In the genomic region with DNA sequence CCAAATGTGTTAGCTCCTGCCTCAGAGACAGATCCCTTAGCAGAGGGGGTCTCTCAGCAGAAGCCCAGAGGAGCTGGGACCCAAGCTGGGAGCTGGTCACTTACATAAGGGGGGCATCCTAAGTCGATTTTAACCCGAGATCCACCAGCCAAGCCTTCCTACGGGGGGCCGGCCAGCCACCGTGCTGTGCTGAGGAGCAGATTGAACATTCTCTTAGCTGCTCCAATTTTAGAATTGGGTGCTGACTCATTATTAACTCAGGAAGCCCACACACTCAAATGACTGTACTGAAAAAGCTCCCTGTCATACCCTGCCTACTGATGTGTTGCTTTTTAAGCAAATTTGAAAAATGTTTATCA, we compare ENCODE assay signal across 8 cellular contexts.
DNase-seq lines count a peak whose midpoint lies in the region; ATAC-seq, FAIRE-seq and TF ChIP-seq lines count a peak whose summit lies in the region.
"Not testable (repeated sequence)": the region's sequence is repeated elsewhere in the genome, so short reads cannot be mapped to it uniquely, and the experiment has no call there.

No MANE protein-coding gene starts in this region.

- not testable (repeated sequence) for H3K9me2 ChIP-seq in SU-DHL-6 (replicated peaks; ENCODE audit: insufficient read depth, low read length)

- not testable (repeated sequence) for H3K27me3 ChIP-seq in A673 (replicated peaks; ENCODE audit: insufficient read depth, low read depth, low read length, poor library complexity); SU-DHL-6 (ENCODE audit: low read length); astrocyte (ENCODE audit: insufficient read depth, low read length); psoas muscle (ENCODE audit: insufficient read depth in 3 of 3, low read length in 2 of 3)

- not testable (repeated sequence) for TF ChIP-seq CTCF in A673 (conservative IDR thresholded peaks at IDR 0.05; ENCODE audit: low read depth, low read length); HFFc6 (IDR thresholded peaks at IDR 0.05); SU-DHL-6 (IDR thresholded peaks at IDR 0.05; ENCODE audit: insufficient read depth, low read length, poor library complexity, severe bottlenecking); astrocyte (IDR thresholded peaks at IDR 0.05; ENCODE audit: insufficient read depth, low read depth, low read length); psoas muscle (IDR thresholded peaks at IDR 0.05)

- intact Hi-C loops in A673 (cut with micrococcal nuclease; ENCODE audit: unreplicated experiment); Right ventricle myocardium superior (cut with DNase I); psoas muscle (cut with DNase I): not testable (repeated sequence)

- not testable (repeated sequence) for H3K9me3 Mint-ChIP-seq in HFFc6; astrocyte (ENCODE audit: unreplicated experiment)

- H2AFZ ChIP-seq in SU-DHL-6 (ENCODE audit: low read depth, low read length, severe bottlenecking); astrocyte (ENCODE audit: low read depth, low read length): not testable (repeated sequence)

- H3K36me3 Mint-ChIP-seq in HFFc6 (ENCODE audit: low read depth); astrocyte (ENCODE audit: low read depth, unreplicated experiment): not testable (repeated sequence)

- ATAC-seq in GM18867 (IDR thresholded peaks at IDR 0.05; ENCODE audit: unreplicated experiment) (peak; percentile 75), HG03521 (IDR thresholded peaks at IDR 0.05; ENCODE audit: unreplicated experiment) (peak; percentile 46), Right ventricle myocardium superior (ENCODE audit: poor library complexity) (peak; percentile 41), psoas muscle (peak; percentile 42 to 63 (median 51))

- H3F3A ChIP-seq in SU-DHL-6 (ENCODE audit: insufficient read depth): not testable (repeated sequence)

- H3K4me3 ChIP-seq in A673 (ENCODE audit: low read depth, low read length, poor library complexity, severe bottlenecking) (peak overlapping the region; percentile 19), SU-DHL-6 (ENCODE audit: insufficient read depth, low read length, poor library complexity, severe bottlenecking) (peak overlapping the region; percentile 30), astrocyte (ENCODE audit: insufficient read depth, low read depth, low read length) (peak overlapping the region; percentile 72), psoas muscle (peak overlapping the region; percentile 59)

- not testable (repeated sequence) for H3K27me3 Mint-ChIP-seq in HFFc6 (ENCODE audit: insufficient read depth); astrocyte (ENCODE audit: low read depth, unreplicated experiment)

- H3K9ac ChIP-seq in SU-DHL-6 (ENCODE audit: low read length): peak overlapping the region; percentile 37; the same call in 1 of the 2 replicates
- peak overlapping the region; percentile 93 for H3K9ac ChIP-seq in astrocyte (ENCODE audit: low read length)

- not testable (repeated sequence) for H4K20me1 ChIP-seq in SU-DHL-6 (ENCODE audit: low read depth, low read length)
- peaks cover 12% of the 10 kb centered on the region for H4K20me1 ChIP-seq in astrocyte (ENCODE audit: insufficient read depth, low read length)

- not testable (repeated sequence) for H3K36me3 ChIP-seq in A673 (ENCODE audit: insufficient read depth, low read length, poor library complexity, severe bottlenecking); SU-DHL-6 (ENCODE audit: low read length); astrocyte (ENCODE audit: insufficient read depth, low read length); psoas muscle (ENCODE audit: insufficient read depth in 1 of 2, low read depth in 1 of 2)

- peak overlapping the region; percentile 50 for H3K27ac ChIP-seq in A673 (ENCODE audit: low read depth, low read length, poor library complexity, severe bottlenecking)
- H3K27ac ChIP-seq in SU-DHL-6 (ENCODE audit: low read depth, low read length): not testable (repeated sequence)
- peak overlapping the region; percentile 83 for H3K27ac ChIP-seq in astrocyte (ENCODE audit: low read depth, low read length)
- H3K27ac ChIP-seq in psoas muscle: peak overlapping the region; percentile 46

- H3K4me3 Mint-ChIP-seq in HFFc6 (peak overlapping the region; percentile 92), astrocyte (ENCODE audit: unreplicated experiment) (peak overlapping the region; percentile 83)

- DNase-seq in A673 (ENCODE audit: low spot score); HFFc6; astrocyte (ENCODE audit: low read depth); psoas muscle: not testable (repeated sequence)
- DNase-seq in Right ventricle myocardium superior: peak; percentile 46

- H3K9me3 ChIP-seq in A673 (ENCODE audit: low read depth, low read length, poor library complexity, severe bottlenecking); SU-DHL-6 (ENCODE audit: insufficient read depth, low read length); astrocyte (ENCODE audit: insufficient read depth, low read depth, low read length); psoas muscle: not testable (repeated sequence)

- not testable (repeated sequence) for H3K4me1 ChIP-seq in A673 (ENCODE audit: insufficient read depth, low read length, poor library complexity, severe bottlenecking); psoas muscle
- H3K4me1 ChIP-seq in astrocyte (ENCODE audit: insufficient read depth, low read length): peaks cover 22% of the 10 kb centered on the region

- CTCF ChIA-PET in A673 (lab: Charles Lee): not testable (repeated sequence)

- H3K27ac Mint-ChIP-seq in HFFc6 (peak overlapping the region; percentile 89), astrocyte (ENCODE audit: unreplicated experiment) (peak overlapping the region; percentile 87)

- WGBS in psoas muscle, 3 donors: 12 to 21% (median 13%) methylated on average over 5 of the region's 5 CpGs

- POLR2A ChIA-PET in A673 (lab: Charles Lee; ENCODE audit: low non-redundant PET): not testable (repeated sequence)

- H3K4me2 ChIP-seq in SU-DHL-6 (ENCODE audit: low read depth, low read length, poor library complexity, severe bottlenecking) (peak overlapping the region; percentile 38), astrocyte (ENCODE audit: low read length) (peak overlapping the region; percentile 82)

- H3K4me1 Mint-ChIP-seq in HFFc6 (ENCODE audit: low read depth) (peaks cover 33% of the 10 kb centered on the region), astrocyte (ENCODE audit: low read depth, unreplicated experiment) (peaks cover 20% of the 10 kb centered on the region)

- H3K79me2 ChIP-seq in SU-DHL-6 (ENCODE audit: insufficient read depth, low read length): not testable (repeated sequence)
- H3K79me2 ChIP-seq in astrocyte (ENCODE audit: insufficient read depth, low read length): peaks cover 31% of the 10 kb centered on the region

- not testable (repeated sequence) for BruUV-seq in A673 (replicated peaks; lab: Mats Ljungman, UMichigan)

- peak; percentile 76 for FAIRE-seq in astrocyte (lab: Jason Lieb, UNC)

Comparison
In these comparisons a context has a peak if more than half of its experiments do, and no peak if none do; other contexts are left out.
1. H3K4me3 ChIP-seq: peak in every context shown above with its lines; median percentile 72 in astrocyte; 59 in psoas muscle; 30 in SU-DHL-6; 19 in A673.